ENCODE assay signal across 20 cellular contexts in the genomic region with DNA sequence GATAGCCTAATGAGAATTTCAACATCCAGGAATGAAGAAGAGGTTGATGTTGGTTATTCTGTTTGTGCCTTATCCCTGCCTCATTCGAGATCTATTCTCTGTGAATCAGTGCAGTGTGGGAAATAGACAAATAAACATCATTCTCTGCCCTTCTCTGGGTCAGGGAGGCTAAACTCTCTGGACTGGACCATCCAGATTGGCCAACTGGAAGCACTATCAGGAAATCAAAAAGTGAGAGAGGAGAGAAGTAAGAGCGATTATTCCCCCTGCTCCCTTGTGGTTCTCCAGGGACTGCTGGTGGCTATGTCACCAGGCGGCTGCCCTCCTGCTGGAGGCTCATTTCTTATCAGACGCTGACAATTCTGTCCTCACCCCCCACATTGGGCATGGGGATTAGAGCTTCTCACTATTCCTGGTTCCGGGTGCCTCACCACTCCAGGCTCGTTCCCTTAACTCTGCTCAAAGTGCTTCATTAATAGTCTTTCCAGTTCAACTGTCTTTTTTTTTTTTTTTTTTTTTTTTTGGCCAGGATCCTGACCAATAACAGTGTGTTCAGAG.
"Had no signal": no experiment of that assay in that cellular context is flagged by ENCODE, and none has a peak within 500 bp of the region (broad histone marks: within the 10 kb centered on the region; RNA-seq: fewer than 3 reads in every experiment).

No MANE protein-coding gene starts in this region.

- DNase-seq: activated CD4-positive, alpha-beta T cell treated with anti-CD3 and anti-CD28 coated beads for 1 hour; activated CD4-positive, alpha-beta T cell treated with anti-CD3 and anti-CD28 coated beads, Interleukin-2, amount 50 U/mL, for 4 hours; activated naive CD4-positive, alpha-beta T cell treated with anti-CD3 and anti-CD28 coated beads for 36 hours; brain microvascular endothelial cell; central memory CD4-positive, alpha-beta T cell; dorsolateral prefrontal cortex; foreskin fibroblast; mesenchymal stem cell; naive thymus-derived CD4-positive, alpha-beta T cell; right cardiac atrium; stimulated activated CD4-positive, alpha-beta T cell treated with anti-CD3 and anti-CD28 coated beads, Interleukin-15, amount 100 ng/mL, for 24 hours; stimulated activated CD4-positive, alpha-beta T cell treated with anti-CD3 and anti-CD28 coated beads, Interleukin-2, amount 100 ng/mL, for 48 hours; stomach; upper lobe of right lung had no signal

- ATAC-seq: naive thymus-derived CD4-positive, alpha-beta T cell; right cardiac atrium; upper lobe of right lung had no signal

- H3K4me3 ChIP-seq: dorsolateral prefrontal cortex, prostate gland, skin epidermis, stomach, thoracic aorta, upper lobe of right lung had no signal

- H3K36me3 Mint-ChIP-seq: naive thymus-derived CD4-positive, alpha-beta T cell had no signal

- H3K27ac Mint-ChIP-seq: activated naive CD4-positive, alpha-beta T cell treated with anti-CD3 and anti-CD28 coated beads for 36 hours; activated T-helper 1 cell treated with anti-CD3 and anti-CD28 coated beads, Interleukin-12 subunit alpha, Interleukin-12 subunit beta, Interleukin-2, Interleukin-4 antibody, amounts not matched to agents 30 ng/mL and 10 ng/mL and 1 ng/mL, durations not matched to agents 14 hours and 24 hours and 36 hours; naive thymus-derived CD4-positive, alpha-beta T cell had no signal

- H3K27me3 ChIP-seq: brain microvascular endothelial cell, stomach, upper lobe of right lung had no signal

- H3K9me3 ChIP-seq: prostate gland, stomach, thoracic aorta, upper lobe of right lung had no signal

- H3K27ac ChIP-seq: brain microvascular endothelial cell, dorsolateral prefrontal cortex, epithelial cell of prostate, prostate gland, stomach, thoracic aorta, upper lobe of right lung, VCaP had no signal

- H3K36me3 ChIP-seq: brain microvascular endothelial cell, prostate gland, stomach, thoracic aorta, upper lobe of right lung had no signal

- H3K4me3 Mint-ChIP-seq: activated naive CD4-positive, alpha-beta T cell treated with anti-CD3 and anti-CD28 coated beads for 36 hours; activated T-helper 1 cell treated with anti-CD3 and anti-CD28 coated beads, Interleukin-12 subunit alpha, Interleukin-12 subunit beta, Interleukin-2, Interleukin-4 antibody, amounts not matched to agents 30 ng/mL and 10 ng/mL and 1 ng/mL, durations not matched to agents 14 hours and 24 hours and 36 hours; naive thymus-derived CD4-positive, alpha-beta T cell had no signal

- H3K9me3 Mint-ChIP-seq: activated naive CD4-positive, alpha-beta T cell treated with anti-CD3 and anti-CD28 coated beads for 36 hours; activated T-helper 1 cell treated with anti-CD3 and anti-CD28 coated beads, Interleukin-12 subunit alpha, Interleukin-12 subunit beta, Interleukin-2, Interleukin-4 antibody, amounts not matched to agents 30 ng/mL and 10 ng/mL and 1 ng/mL, durations not matched to agents 14 hours and 24 hours and 36 hours; naive thymus-derived CD4-positive, alpha-beta T cell had no signal

- H3K4me1 ChIP-seq: prostate gland, stomach, upper lobe of right lung had no signal
